13 cellular contexts compared by ENCODE assay signal in the genomic region with DNA sequence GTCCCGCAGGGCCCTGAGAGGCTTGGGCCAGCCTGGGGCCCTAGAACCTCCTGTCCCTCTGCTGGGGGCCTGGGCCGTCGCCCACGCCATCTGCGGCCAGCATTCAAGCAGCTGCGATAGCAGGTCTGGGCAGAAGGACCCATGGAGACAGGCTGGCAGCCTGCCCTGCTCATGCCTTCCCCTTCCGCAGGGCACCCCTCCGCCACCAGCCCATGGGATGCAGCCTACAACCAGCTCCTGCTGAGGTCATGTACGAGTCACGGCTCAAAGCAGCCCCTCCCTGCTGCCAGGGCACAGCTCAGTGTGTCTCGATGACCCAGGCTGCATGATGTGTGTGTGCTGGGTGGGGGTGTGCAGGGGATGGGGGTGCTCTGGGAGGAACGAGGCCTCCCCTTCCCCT. TPM values are rescaled to one million over a fixed set of nuclear protein-coding genes. Genes with fewer than 3 reads are reported as not detected.
DNase-seq lines count a peak whose midpoint lies in the region; ATAC-seq lines count a peak whose summit lies in the region.
"Had no signal": no experiment of that assay in that cellular context is flagged by ENCODE, and none has a peak within 500 bp of the region (broad histone marks: within the 10 kb centered on the region; RNA-seq: fewer than 3 reads in every experiment).

No MANE protein-coding gene starts in this region.

- peaks cover 18% of the 10 kb centered on the region for H3K4me1 Mint-ChIP-seq in T-helper 17 cell
- H3K4me1 Mint-ChIP-seq: CD8-positive, alpha-beta memory T cell had no signal

- H3K27me3 Mint-ChIP-seq in T-helper 17 cell: no peaks in the 10 kb centered on the region
- H3K27me3 Mint-ChIP-seq: activated CD8-positive, alpha-beta T cell treated with anti-CD3 and anti-CD28 coated beads for 36 hours; CD8-positive, alpha-beta memory T cell had no signal

- in situ Hi-C loops in G401 (cut with HindIII; ENCODE audit: low sequenced_read_pairs): no loop called here

- intact Hi-C loops in Right ventricle myocardium inferior (cut with DNase I): no loop called here
- intact Hi-C loops in sciatic nerve (cut with DNase I): no loop called here

- ATAC-seq in T-helper 17 cell: no peak
- ATAC-seq in Right ventricle myocardium inferior: peak; percentile 77
- ATAC-seq in sciatic nerve: peak; percentile 49
- no peak for ATAC-seq in GM21381 (IDR thresholded peaks at IDR 0.05; ENCODE audit: unreplicated experiment)
- ATAC-seq: activated CD8-positive, alpha-beta T cell treated with anti-CD3 and anti-CD28 coated beads for 36 hours had no signal

- DNase-seq in G401 (ENCODE audit: low spot score) (peak; percentile 92), T-helper 17 cell (no peak), Right ventricle myocardium inferior (ENCODE audit: missing footprints) (peak; percentile 87), sciatic nerve (ENCODE audit: low spot score) (no peak), OCI-M2 (lab: John Stamatoyannopoulos, UW; ENCODE audit: unreplicated experiment) (no peak), GDM1 (lab: John Stamatoyannopoulos, UW) (no peak)
- DNase-seq in activated CD4-positive, CD25-positive, alpha-beta regulatory T cell (lab: John Stamatoyannopoulos, UW): no peak
- DNase-seq: activated CD8-positive, alpha-beta T cell treated with anti-CD3 and anti-CD28 coated beads for 36 hours; activated gamma-delta T cell; CD8-positive, alpha-beta memory T cell had no signal

- no peak overlapping the region for H3K4me3 Mint-ChIP-seq in T-helper 17 cell
- H3K4me3 Mint-ChIP-seq: activated CD8-positive, alpha-beta T cell treated with anti-CD3 and anti-CD28 coated beads for 36 hours; CD8-positive, alpha-beta memory T cell; mesothelial cell of epicardium had no signal

- H3K9me3 ChIP-seq in T-helper 17 cell (ENCODE audit: control insufficient read depth, low read length, poor library complexity, severe bottlenecking): no peaks in the 10 kb centered on the region
- H3K9me3 ChIP-seq: prostate gland had no signal

- H3K27ac Mint-ChIP-seq in T-helper 17 cell: peak overlapping the region; percentile 78
- H3K27ac Mint-ChIP-seq: activated CD8-positive, alpha-beta T cell treated with anti-CD3 and anti-CD28 coated beads for 36 hours; mesothelial cell of epicardium had no signal

- peaks cover 2% of the 10 kb centered on the region for H3K36me3 Mint-ChIP-seq in T-helper 17 cell (ENCODE audit: low read depth)
- H3K36me3 Mint-ChIP-seq: CD8-positive, alpha-beta memory T cell; mesothelial cell of epicardium had no signal

RNA-seq across cellular contexts. Expression of a gene that starts 27.8 kb away (rescaled TPM):
- total RNA-seq in G401 (2014; rRNA removed; shearing (Covaris generic)): 14.6 and 16.8 TPM in 2 replicates
- total RNA-seq in T-helper 17 cell: 10 to 100 TPM; 15.8 to 18.6 TPM
- total RNA-seq in Right ventricle myocardium inferior: 25.0 TPM
- 22.1 TPM for total RNA-seq in sciatic nerve

RNA-seq across cellular contexts. Expression of a gene that starts 32.9 kb away (rescaled TPM):
- 2,209 and 2,228 TPM in 2 replicates for total RNA-seq in G401 (2014; rRNA removed; shearing (Covaris generic))
- total RNA-seq in T-helper 17 cell: 1,000 to 10,000 TPM; 1,359 to 1,493 TPM
- 677 TPM for total RNA-seq in Right ventricle myocardium inferior
- 753 TPM for total RNA-seq in sciatic nerve

RNA-seq across cellular contexts. Expression of a gene that starts 45.2 kb away (rescaled TPM):
- total RNA-seq in G401 (2014; rRNA removed; shearing (Covaris generic)): 103 and 242 TPM in 2 replicates
- 1 to 10 TPM; 7.1 to 7.6 TPM for total RNA-seq in T-helper 17 cell
- total RNA-seq in Right ventricle myocardium inferior: 32.3 TPM
- total RNA-seq in sciatic nerve: 21.9 TPM

RNA-seq across cellular contexts. Expression of a gene that starts 53.7 kb away (rescaled TPM):
- 14.8 and 26.8 TPM in 2 replicates for total RNA-seq in G401 (2014; rRNA removed; shearing (Covaris generic))
- total RNA-seq in T-helper 17 cell (10 to 100 TPM; 13.9 to 14.6 TPM), Right ventricle myocardium inferior (31.5 TPM), sciatic nerve (15.9 TPM)

RNA-seq across cellular contexts. Expression of a gene that starts 54.7 kb away (rescaled TPM):
- total RNA-seq in G401 (2014; rRNA removed; shearing (Covaris generic)): 6.5 and 9.9 TPM in 2 replicates
- total RNA-seq in T-helper 17 cell (10 to 100 TPM; 34.8 to 51.1 TPM), Right ventricle myocardium inferior (13.8 TPM), sciatic nerve (42.3 TPM)

Comparison
In these comparisons a context has a peak if more than half of its experiments do, and no peak if none do; other contexts are left out.
1. DNase-seq: peak in G401 (single experiment) and Right ventricle myocardium inferior (single experiment); none in T-helper 17 cell (0 of 3), sciatic nerve (single experiment), OCI-M2 (single experiment), activated CD4-positive, CD25-positive, alpha-beta regulatory T cell (0 of 4) and GDM1 (single experiment).
2. ATAC-seq: peak in Right ventricle myocardium inferior (single experiment) and sciatic nerve (single experiment); none in T-helper 17 cell (single experiment) and GM21381 (single experiment).